In genomic region chr5:38789777-38790176, GRCh38 we compare ENCODE assay signal across 34 cellular contexts. TPM values are rescaled to one million over a fixed set of nuclear protein-coding genes. Genes with fewer than 3 reads are reported as not detected.
"Had no signal": no experiment of that assay in that cellular context is flagged by ENCODE, and none has a peak within 500 bp of the region (broad histone marks: within the 10 kb centered on the region; RNA-seq: fewer than 3 reads in every experiment).

No MANE protein-coding gene starts in this region.

- H3K27ac ChIP-seq: adrenal gland, body of pancreas had no signal

- H3K4me3 Mint-ChIP-seq: activated CD4-positive, alpha-beta T cell treated with anti-CD3 and anti-CD28 coated beads, Interleukin-2, amount 10 ng/mL, durations not matched to agents 7 days and 5 days; activated CD8-positive, alpha-beta memory T cell treated with anti-CD3 and anti-CD28 coated beads, Interleukin-2, amount 10 ng/mL, durations not matched to agents 7 days and 5 days; activated CD8-positive, alpha-beta T cell treated with anti-CD3 and anti-CD28 coated beads for 36 hours; activated naive CD4-positive, alpha-beta T cell treated with anti-CD3 and anti-CD28 coated beads for 36 hours; activated naive CD4-positive, alpha-beta T cell treated with anti-CD3 and anti-CD28 coated beads, Interleukin-2, amount 50 U/mL, for 24 hours; activated naive CD8-positive, alpha-beta T cell treated with anti-CD3 and anti-CD28 coated beads for 36 hours; activated naive CD8-positive, alpha-beta T cell treated with anti-CD3 and anti-CD28 coated beads, Interleukin-2, amount 50 U/mL, for 24 hours; activated T-helper 1 cell treated with anti-CD3 and anti-CD28 coated beads, Interleukin-12 subunit alpha, Interleukin-12 subunit beta, Interleukin-2, Interleukin-4 antibody, amounts not matched to agents 30 ng/mL and 10 ng/mL and 1 ng/mL, durations not matched to agents 14 hours and 24 hours and 36 hours; T-helper 17 cell; T-helper 2 cell treated with Interferon-gamma antibody and Interleukin-4, amounts not matched to agents 5 μg/mL and 100 μg/mL, for 36 hours had no signal

- H3K9me3 Mint-ChIP-seq: activated CD4-positive, alpha-beta T cell treated with anti-CD3 and anti-CD28 coated beads, Interleukin-2, amount 10 ng/mL, durations not matched to agents 7 days and 5 days; activated T-helper 2 cell treated with anti-CD3 and anti-CD28 coated beads, Interferon-gamma antibody, Interleukin-2, Interleukin-4, amounts not matched to agents 10 μg/mL and 5 μg/mL and 100 μg/mL, durations not matched to agents 14 hours and 24 hours and 36 hours; T-helper 2 cell treated with Interferon-gamma antibody and Interleukin-4, amounts not matched to agents 5 μg/mL and 100 μg/mL, for 36 hours had no signal

- H3K4me1 Mint-ChIP-seq: activated CD4-positive, alpha-beta T cell treated with anti-CD3 and anti-CD28 coated beads, Interleukin-2, amount 10 ng/mL, durations not matched to agents 7 days and 5 days; activated CD8-positive, alpha-beta memory T cell treated with anti-CD3 and anti-CD28 coated beads, Interleukin-2, amount 10 ng/mL, durations not matched to agents 7 days and 5 days; activated naive CD4-positive, alpha-beta T cell treated with anti-CD3 and anti-CD28 coated beads, Interleukin-2, amount 50 U/mL, for 24 hours; activated naive CD8-positive, alpha-beta T cell treated with anti-CD3 and anti-CD28 coated beads for 36 hours; activated naive CD8-positive, alpha-beta T cell treated with anti-CD3 and anti-CD28 coated beads, Interleukin-2, amount 50 U/mL, for 24 hours; T-helper 17 cell had no signal

- DNase-seq: activated CD4-positive, alpha-beta T cell treated with anti-CD3 and anti-CD28 coated beads for 4 hours; activated CD4-positive, alpha-beta T cell treated with anti-CD3 and anti-CD28 coated beads, Interleukin-2, amount 10 ng/mL, durations not matched to agents 7 days and 5 days; activated CD4-positive, alpha-beta T cell treated with anti-CD3 and anti-CD28 coated beads, Interleukin-2, amount 50 U/mL, for 48 hours; activated CD4-positive, CD25-positive, alpha-beta regulatory T cell; activated CD4-positive, CD25-positive, alpha-beta regulatory T cell treated with anti-CD3 and anti-CD28 coated beads, Interleukin-2, amount 50 U/mL, for 72 hours; activated CD8-positive, alpha-beta memory T cell treated with anti-CD3 and anti-CD28 coated beads, Interleukin-2, amount 10 ng/mL, durations not matched to agents 7 days and 5 days; activated CD8-positive, alpha-beta memory T cell treated with anti-CD3 and anti-CD28 coated beads, Interleukin-2, amount 50 U/mL, for 4 hours; activated CD8-positive, alpha-beta T cell treated with anti-CD3 and anti-CD28 coated beads for 36 hours; activated effector memory CD4-positive, alpha-beta T cell treated with anti-CD3 and anti-CD28 coated beads, Interleukin-2, amount 50 U/mL, for 16 hours; activated naive CD4-positive, alpha-beta T cell treated with anti-CD3 and anti-CD28 coated beads for 36 hours; activated naive CD8-positive, alpha-beta T cell treated with anti-CD3 and anti-CD28 coated beads for 36 hours; activated naive CD8-positive, alpha-beta T cell treated with anti-CD3 and anti-CD28 coated beads, Interleukin-2, amount 50 U/mL, for 24 hours; activated T-cell treated with anti-CD3 and anti-CD28 coated beads, Interleukin-2, amount 50 U/mL, for 1 hour; activated T-cell treated with anti-CD3 and anti-CD28 coated beads, Interleukin-2, amount 50 U/mL, for 48 hours; adrenal gland; amygdala; aorta; body of pancreas; caudate nucleus; cortex of kidney; effector CD8-positive, alpha-beta T cell; foreskin fibroblast; head of caudate nucleus; hippocampal formation; T-helper 17 cell had no signal

- FAIRE-seq: colon, endometrium, frontal cortex had no signal

- ATAC-seq: activated CD8-positive, alpha-beta memory T cell treated with anti-CD3 and anti-CD28 coated beads, Interleukin-2, amount 10 ng/mL, durations not matched to agents 7 days and 5 days; activated CD8-positive, alpha-beta T cell treated with anti-CD3 and anti-CD28 coated beads for 36 hours; activated naive CD8-positive, alpha-beta T cell treated with anti-CD3 and anti-CD28 coated beads, Interleukin-2, amount 50 U/mL, for 24 hours; body of pancreas; esophagus mucosa; T-helper 17 cell had no signal

- H3K27me3 ChIP-seq: adrenal gland, body of pancreas had no signal

- H3K27ac Mint-ChIP-seq: activated CD4-positive, alpha-beta T cell treated with anti-CD3 and anti-CD28 coated beads, Interleukin-2, amount 10 ng/mL, durations not matched to agents 7 days and 5 days; activated CD8-positive, alpha-beta memory T cell treated with anti-CD3 and anti-CD28 coated beads, Interleukin-2, amount 10 ng/mL, durations not matched to agents 7 days and 5 days; activated CD8-positive, alpha-beta T cell treated with anti-CD3 and anti-CD28 coated beads for 36 hours; activated naive CD4-positive, alpha-beta T cell treated with anti-CD3 and anti-CD28 coated beads for 36 hours; activated naive CD4-positive, alpha-beta T cell treated with anti-CD3 and anti-CD28 coated beads, Interleukin-2, amount 50 U/mL, for 24 hours; activated naive CD8-positive, alpha-beta T cell treated with anti-CD3 and anti-CD28 coated beads for 36 hours; activated naive CD8-positive, alpha-beta T cell treated with anti-CD3 and anti-CD28 coated beads, Interleukin-2, amount 50 U/mL, for 24 hours; activated T-helper 1 cell treated with anti-CD3 and anti-CD28 coated beads, Interleukin-12 subunit alpha, Interleukin-12 subunit beta, Interleukin-2, Interleukin-4 antibody, amounts not matched to agents 30 ng/mL and 10 ng/mL and 1 ng/mL, durations not matched to agents 14 hours and 24 hours and 36 hours; activated T-helper 2 cell treated with anti-CD3 and anti-CD28 coated beads, Interferon-gamma antibody, Interleukin-2, Interleukin-4, amounts not matched to agents 10 μg/mL and 5 μg/mL and 100 μg/mL, durations not matched to agents 14 hours and 24 hours and 36 hours; T-helper 17 cell; T-helper 2 cell treated with Interferon-gamma antibody and Interleukin-4, amounts not matched to agents 5 μg/mL and 100 μg/mL, for 36 hours had no signal

- H3K4me1 ChIP-seq: adrenal gland, body of pancreas had no signal

- H3K9me3 ChIP-seq: adrenal gland had no signal

- H3K4me3 ChIP-seq: adrenal gland, body of pancreas had no signal

- H3K36me3 ChIP-seq: adrenal gland had no signal

- H3K36me3 Mint-ChIP-seq: activated CD8-positive, alpha-beta memory T cell treated with anti-CD3 and anti-CD28 coated beads, Interleukin-2, amount 10 ng/mL, durations not matched to agents 7 days and 5 days; activated naive CD4-positive, alpha-beta T cell treated with anti-CD3 and anti-CD28 coated beads, Interleukin-2, amount 50 U/mL, for 24 hours; activated naive CD8-positive, alpha-beta T cell treated with anti-CD3 and anti-CD28 coated beads for 36 hours had no signal

RNA-seq across cellular contexts. Expression of gene OSMR, which starts 56.0 kb away (rescaled TPM):
- total RNA-seq: activated CD4-positive, alpha-beta T cell treated with anti-CD3 and anti-CD28 coated beads, Interleukin-2, amount 10 ng/mL, durations not matched to agents 7 days and 5 days; activated CD8-positive, alpha-beta memory T cell treated with anti-CD3 and anti-CD28 coated beads for 36 hours; activated CD8-positive, alpha-beta memory T cell treated with anti-CD3 and anti-CD28 coated beads, Interleukin-2, amount 10 ng/mL, durations not matched to agents 7 days and 5 days; activated CD8-positive, alpha-beta T cell treated with anti-CD3 and anti-CD28 coated beads for 36 hours; activated naive CD8-positive, alpha-beta T cell treated with anti-CD3 and anti-CD28 coated beads for 36 hours; activated T-helper 1 cell treated with anti-CD3 and anti-CD28 coated beads, Interleukin-12 subunit alpha, Interleukin-12 subunit beta, Interleukin-2, Interleukin-4 antibody, amounts not matched to agents 30 ng/mL and 10 ng/mL and 1 ng/mL, durations not matched to agents 14 hours and 24 hours and 36 hours; T-helper 17 cell had no signal
